ENCODE assay signal across 18 cellular contexts in genomic region chr2:120712180-120712678, GRCh38. TPM values are rescaled to one million over a fixed set of nuclear protein-coding genes. Genes with fewer than 3 reads are reported as not detected.
DNase-seq lines count a peak whose midpoint lies in the region; FAIRE-seq and TF ChIP-seq lines count a peak whose summit lies in the region.
"Had no signal": no experiment of that assay in that cellular context is flagged by ENCODE, and none has a peak within 500 bp of the region (broad histone marks: within the 10 kb centered on the region; RNA-seq: fewer than 3 reads in every experiment).

No MANE protein-coding gene starts in this region.

- H3K27me3 ChIP-seq in astrocyte (ENCODE audit: insufficient read depth, low read length) = no peaks in the 10 kb centered on the region

- no peak for TF ChIP-seq CTCF in astrocyte (IDR thresholded peaks at IDR 0.05; ENCODE audit: insufficient read depth, low read depth, low read length)

- no peaks in the 10 kb centered on the region for H3K9me3 ChIP-seq in astrocyte (ENCODE audit: insufficient read depth, low read depth, low read length)
- H3K9me3 ChIP-seq: thyroid gland had no signal

- H3K27ac Mint-ChIP-seq in astrocyte (ENCODE audit: unreplicated experiment) = no peak overlapping the region
- H3K27ac Mint-ChIP-seq: activated naive CD8-positive, alpha-beta T cell; CD14-positive monocyte had no signal

- H3K9ac ChIP-seq in astrocyte (ENCODE audit: low read length) = no peak overlapping the region
- H3K9ac ChIP-seq: parathyroid adenoma had no signal

- H3K4me1 ChIP-seq in astrocyte (ENCODE audit: insufficient read depth, low read length) = peaks cover 15% of the 10 kb centered on the region
- H3K4me1 ChIP-seq: parathyroid adenoma, thyroid gland had no signal

- no peaks in the 10 kb centered on the region for H4K20me1 ChIP-seq in astrocyte (ENCODE audit: insufficient read depth, low read length)

- H3K36me3 ChIP-seq in astrocyte (ENCODE audit: insufficient read depth, low read length) = no peaks in the 10 kb centered on the region
- H3K36me3 ChIP-seq: thyroid gland had no signal

- H3K4me3 ChIP-seq in astrocyte (ENCODE audit: insufficient read depth, low read depth, low read length) = no peak overlapping the region
- H3K4me3 ChIP-seq: thyroid gland had no signal

- no peak overlapping the region for H3K4me2 ChIP-seq in astrocyte (ENCODE audit: low read length)

- H2AFZ ChIP-seq in astrocyte (ENCODE audit: low read depth, low read length) = no peak overlapping the region
- H2AFZ ChIP-seq: parathyroid adenoma had no signal

- no peaks in the 10 kb centered on the region for H3K36me3 Mint-ChIP-seq in astrocyte (ENCODE audit: low read depth, unreplicated experiment)
- H3K36me3 Mint-ChIP-seq: activated naive CD8-positive, alpha-beta T cell; CD14-positive monocyte; naive B cell had no signal

- no peaks in the 10 kb centered on the region for H3K79me2 ChIP-seq in astrocyte (ENCODE audit: insufficient read depth, low read length)
- H3K79me2 ChIP-seq: parathyroid adenoma had no signal

- H3K27ac ChIP-seq in astrocyte (ENCODE audit: low read depth, low read length) = no peak overlapping the region
- H3K27ac ChIP-seq: parathyroid adenoma, thyroid gland had no signal

- peaks cover 52% of the 10 kb centered on the region for H3K27me3 Mint-ChIP-seq in astrocyte (ENCODE audit: low read depth, unreplicated experiment)
- H3K27me3 Mint-ChIP-seq: activated naive CD8-positive, alpha-beta T cell had no signal

- no peak for FAIRE-seq in astrocyte (lab: Jason Lieb, UNC)
- FAIRE-seq: small intestine had no signal

- H3K9me3 Mint-ChIP-seq in astrocyte (ENCODE audit: unreplicated experiment) = peaks cover 2% of the 10 kb centered on the region
- H3K9me3 Mint-ChIP-seq: naive B cell had no signal

- no peak overlapping the region for H3K4me3 Mint-ChIP-seq in astrocyte (ENCODE audit: unreplicated experiment)
- H3K4me3 Mint-ChIP-seq: activated naive CD8-positive, alpha-beta T cell; CD14-positive monocyte; naive B cell had no signal

- DNase-seq in ELR (ENCODE audit: low read depth) (peak; percentile 67), NCI-H1694 (lab: John Stamatoyannopoulos, UW) (peak; percentile 67), astrocyte (ENCODE audit: low read depth) (peak; percentile 60), mesenteric fat pad (ENCODE audit: low spot score) (peak; percentile 68), nucleus accumbens (lab: John Stamatoyannopoulos, UW) (no peak), NK-92 (lab: John Stamatoyannopoulos, UW; ENCODE audit: unreplicated experiment) (no peak), cortex of kidney (lab: John Stamatoyannopoulos, UW) (no peak)
- DNase-seq: activated CD4-positive, alpha-beta T cell treated with anti-CD3 and anti-CD28 coated beads for 48 hours; KG1; naive B cell; NCI-H1105 treated with DMSO at 0.1 percent for 48 hours; SIG-M5; small intestine; T1000; thyroid gland had no signal

- H3K4me1 Mint-ChIP-seq in astrocyte (ENCODE audit: low read depth, unreplicated experiment) = peaks cover 4% of the 10 kb centered on the region
- H3K4me1 Mint-ChIP-seq: CD14-positive monocyte, naive B cell had no signal

RNA-seq across cellular contexts. Expression of gene GLI2, which starts 23.4 kb away (rescaled TPM):
- total RNA-seq in astrocyte (42.9 and 44.5 TPM in 2 replicates), mesenteric fat pad (4.1 TPM)

Comparison
In these comparisons a context has a peak if more than half of its experiments do, and no peak if none do; other contexts are left out.
1. DNase-seq: peak in ELR (single experiment), NCI-H1694 (single experiment), astrocyte (single experiment) and mesenteric fat pad (single experiment); none in nucleus accumbens (0 of 56), NK-92 (single experiment) and cortex of kidney (single experiment).